9 cellular contexts compared by ENCODE assay signal in genomic region chr3:50300681-50301254, GRCh38. TPM values are rescaled to one million over a fixed set of nuclear protein-coding genes. Genes with fewer than 3 reads are reported as not detected.
DNase-seq lines count a peak whose midpoint lies in the region; ATAC-seq and TF ChIP-seq lines count a peak whose summit lies in the region.
"Had no signal": no experiment of that assay in that cellular context is flagged by ENCODE, and none has a peak within 500 bp of the region (broad histone marks: within the 10 kb centered on the region; RNA-seq: fewer than 3 reads in every experiment).

No MANE protein-coding gene starts in this region.

- H3K4me3 ChIP-seq in PC-9, result no peak overlapping the region; the same call in 1 of the 2 replicates
- no peak overlapping the region for H3K4me3 ChIP-seq in endodermal cell (ENCODE audit: low read length)
- peak overlapping the region; percentile 72 to 80 for H3K4me3 ChIP-seq in neutrophil (ENCODE audit: low read depth in 1 of 2, low read length in 1 of 2)

- H2AFZ ChIP-seq in PC-9, result no peak overlapping the region

- H3K4me1 ChIP-seq in PC-9 (replicated peaks; ENCODE audit: insufficient read depth), result peaks cover 20% of the 10 kb centered on the region
- peaks cover 3% of the 10 kb centered on the region for H3K4me1 ChIP-seq in endodermal cell (ENCODE audit: control insufficient read depth, insufficient read depth, low read length)
- H3K4me1 ChIP-seq in neutrophil (ENCODE audit: control insufficient read depth in 1 of 2, insufficient read depth in 1 of 2, low read depth in 1 of 2, low read length in 1 of 2), result peaks cover 37 to 40% of the 10 kb centered on the region in 2 experiments

- POLR2A ChIA-PET in CD4-positive, alpha-beta T cell (lab: Charles Lee), result no interaction called here
- POLR2A ChIA-PET in PC-9 (lab: Charles Lee; ENCODE audit: unreplicated experiment) (no interaction called here), HEK293T (lab: Yijun Ruan, JAX) (interaction anchor here (1.0 to 3.5 kb wide), 3 partner anchors 9 to 36 kb away, joined by 4 to 21 read pairs (median 5); partner anchors contain the start of gene TUSC2)

- no peak for ATAC-seq in CD4-positive, alpha-beta T cell (ENCODE audit: poor library complexity)
- ATAC-seq in GM21423 (IDR thresholded peaks at IDR 0.05; ENCODE audit: unreplicated experiment) (no peak), GM18858 (IDR thresholded peaks at IDR 0.05; ENCODE audit: unreplicated experiment) (no peak)

- DNase-seq in CD4-positive, alpha-beta T cell, result no peak
- DNase-seq in PC-9 (no peak), endodermal cell (no peak), HEK293T (ENCODE audit: extremely low spot score) (no peak), NCI-H446 (lab: John Stamatoyannopoulos, UW) (no peak)
- DNase-seq: NCI-H510A treated with DMSO at 0.1 percent for 48 hours had no signal

- H4K20me1 ChIP-seq in PC-9 (ENCODE audit: insufficient read depth), result no peaks in the 10 kb centered on the region

- no peaks in the 10 kb centered on the region for H3K27me3 ChIP-seq in CD4-positive, alpha-beta T cell (ENCODE audit: control insufficient read depth, insufficient read depth, low read length)
- H3K27me3 ChIP-seq in PC-9 (ENCODE audit: insufficient read depth, low read depth), result no peaks in the 10 kb centered on the region
- no peaks in the 10 kb centered on the region for H3K27me3 ChIP-seq in endodermal cell (ENCODE audit: control insufficient read depth, insufficient read depth, low read length, poor library complexity, severe bottlenecking)
- H3K27me3 ChIP-seq in neutrophil, result no peaks in the 10 kb centered on the region

- no TSS peak for BruUV-seq in PC-9 (replicated peaks; lab: Mats Ljungman, UMichigan)

- H3K4me3 Mint-ChIP-seq in CD4-positive, alpha-beta T cell, result peak overlapping the region; percentile 38
- H3K4me3 Mint-ChIP-seq in endodermal cell, result no peak overlapping the region

- H3K36me3 Mint-ChIP-seq in CD4-positive, alpha-beta T cell (ENCODE audit: low read depth), result peaks cover 7% of the 10 kb centered on the region
- peaks cover 2% of the 10 kb centered on the region for H3K36me3 Mint-ChIP-seq in endodermal cell (ENCODE audit: low read depth)

- no peaks in the 10 kb centered on the region for H3K9me3 ChIP-seq in CD4-positive, alpha-beta T cell (ENCODE audit: control insufficient read depth, low read length)
- H3K9me3 ChIP-seq in PC-9 (ENCODE audit: insufficient read depth, low read depth), result no peaks in the 10 kb centered on the region
- peaks cover 2% of the 10 kb centered on the region for H3K9me3 ChIP-seq in endodermal cell (ENCODE audit: control insufficient read depth, low read length)
- H3K9me3 ChIP-seq in neutrophil, result no peaks in the 10 kb centered on the region

- peaks cover 30% of the 10 kb centered on the region for H3K4me1 Mint-ChIP-seq in CD4-positive, alpha-beta T cell (ENCODE audit: low read depth)
- H3K4me1 Mint-ChIP-seq in endodermal cell, result peaks cover 17% of the 10 kb centered on the region

- H3K9me2 ChIP-seq in PC-9 (ENCODE audit: insufficient read depth), result no peaks in the 10 kb centered on the region

- peak overlapping the region; percentile 80 for H3K4me2 ChIP-seq in PC-9

- WGBS in endodermal cell (ENCODE audit: insufficient coverage in 1 of 2, insufficient read length in 1 of 2), 2 experiments, result 95 to 100% methylated on average over 3 to 6 of the region's 6 CpGs

- peak overlapping the region; percentile 99 for H3K27ac Mint-ChIP-seq in CD4-positive, alpha-beta T cell
- H3K27ac Mint-ChIP-seq in endodermal cell, result peak overlapping the region; percentile 89

- H3K79me2 ChIP-seq in PC-9 (ENCODE audit: low read depth), result 0 out of 2 replicates have a peak, but pooled peaks cover 10% of the 10 kb centered on the region

- peaks cover 9% of the 10 kb centered on the region; the same call in 1 of the 2 replicates for H3F3A ChIP-seq in PC-9 (ENCODE audit: insufficient read depth, low read depth)

- intact Hi-C loops in CD4-positive, alpha-beta T cell (cut with DNase I, micrococcal nuclease), result no loop called here
- intact Hi-C loops in PC-9 (cut with micrococcal nuclease; ENCODE audit: unreplicated experiment), result loop anchor here (1.0 kb wide), 1 partner anchor 35 kb away; no protein-coding TSS in a partner anchor

- H3K9ac ChIP-seq in endodermal cell (ENCODE audit: extremely low read depth, low read length, poor library complexity, severe bottlenecking), result no peak overlapping the region

- TF ChIP-seq CTCF in CD4-positive, alpha-beta T cell (IDR thresholded peaks at IDR 0.05), result no peak
- TF ChIP-seq CTCF in PC-9 (conservative IDR thresholded peaks at IDR 0.05), result no peak
- peak; percentile 23 for TF ChIP-seq CTCF in endodermal cell (conservative IDR thresholded peaks at IDR 0.05)
- no peak for TF ChIP-seq CTCF in neutrophil (IDR thresholded peaks at IDR 0.05)

- CTCF ChIA-PET in CD4-positive, alpha-beta T cell (lab: Charles Lee), result interaction anchor here (0.7 to 2.9 kb wide), 2 partner anchors 24 to 1916 kb away, joined by 3 to 18 read pairs; no protein-coding TSS in a partner anchor
- CTCF ChIA-PET in PC-9 (lab: Charles Lee) (no interaction called here), HEK293T (lab: Yijun Ruan, JAX) (no interaction called here)

- H3K36me3 ChIP-seq in PC-9 (ENCODE audit: low read depth) (no peaks in the 10 kb centered on the region), endodermal cell (ENCODE audit: control insufficient read depth, insufficient read depth, low read length) (no peaks in the 10 kb centered on the region), neutrophil (no peaks in the 10 kb centered on the region)

- no peaks in the 10 kb centered on the region for H3K9me3 Mint-ChIP-seq in CD4-positive, alpha-beta T cell
- peaks cover 11% of the 10 kb centered on the region for H3K9me3 Mint-ChIP-seq in endodermal cell

- no peaks in the 10 kb centered on the region for H3K27me3 Mint-ChIP-seq in CD4-positive, alpha-beta T cell
- H3K27me3 Mint-ChIP-seq in endodermal cell (ENCODE audit: insufficient read depth), result no peaks in the 10 kb centered on the region

- H3K27ac ChIP-seq in CD4-positive, alpha-beta T cell (ENCODE audit: low read depth, low read length), result no peak overlapping the region
- peak overlapping the region; percentile 76 for H3K27ac ChIP-seq in PC-9
- no peak overlapping the region for H3K27ac ChIP-seq in endodermal cell (ENCODE audit: low read depth, low read length)
- peak overlapping the region; percentile 97 for H3K27ac ChIP-seq in neutrophil

TF ChIP-seq in HEK293T, 16 proteins besides CTCF, POLR2A, EP300 and RAD21:
- TF ChIP-seq LEF1 (IDR thresholded peaks at IDR 0.05; ENCODE audit: borderline replicate concordance) (no peak), CTBP1 (IDR thresholded peaks at IDR 0.05; ENCODE audit: borderline replicate concordance) (no peak)

RNA-seq across cellular contexts. Expression of gene HYAL3, which starts 1.6 kb away (rescaled TPM):
- 1 to 10 TPM; 3.0 to 3.2 TPM for total RNA-seq in CD4-positive, alpha-beta T cell
- total RNA-seq in PC-9 (2021) (10.2 and 12.2 TPM in 2 replicates), endodermal cell (1 to 10 TPM; 2.6 to 3.3 TPM)
- polyA plus RNA-seq in endodermal cell (2013, experiment 1 of 2), result 4.1 TPM
- polyA plus RNA-seq in endodermal cell (2013, experiment 2 of 2), result 3.9 TPM

RNA-seq across cellular contexts. Expression of gene NAA80, which starts 1.6 kb away (rescaled TPM):
- 10 to 100 TPM; 47.0 to 48.8 TPM for total RNA-seq in CD4-positive, alpha-beta T cell
- total RNA-seq in PC-9 (2021), result 25.2 and 25.7 TPM in 2 replicates
- total RNA-seq in endodermal cell, result 10 to 100 TPM in 1 of 2 donors, 1 to 10 TPM in 1; 9.7 to 12.8 TPM
- polyA plus RNA-seq in endodermal cell (2013, experiment 1 of 2), result 19.7 TPM
- 17.0 TPM for polyA plus RNA-seq in endodermal cell (2013, experiment 2 of 2)

RNA-seq across cellular contexts. Expression of gene HYAL1, which starts 2.6 kb away (rescaled TPM):
- under 1 TPM in 1 of 2 experiments, not detected in 1; 0.38 TPM for total RNA-seq in CD4-positive, alpha-beta T cell
- total RNA-seq in PC-9 (2021), result 1.3 and 1.9 TPM in 2 replicates
- 1 to 10 TPM in 1 of 2 donors, under 1 TPM in 1; 0.92 to 1.8 TPM for total RNA-seq in endodermal cell
- 1.8 TPM for polyA plus RNA-seq in endodermal cell (2013, experiment 1 of 2)
- 1.3 TPM for polyA plus RNA-seq in endodermal cell (2013, experiment 2 of 2)

RNA-seq across cellular contexts. Expression of gene IFRD2, which starts 8.5 kb away (rescaled TPM):
- total RNA-seq in CD4-positive, alpha-beta T cell, result 10 to 100 TPM; 30.0 to 30.4 TPM
- total RNA-seq in PC-9 (2021) (93.1 and 118 TPM in 2 replicates), endodermal cell (10 to 100 TPM; 56.6 to 70.9 TPM)
- 42.4 TPM for polyA plus RNA-seq in endodermal cell (2013, experiment 1 of 2)
- polyA plus RNA-seq in endodermal cell (2013, experiment 2 of 2), result 35.6 TPM

RNA-seq across cellular contexts. Expression of gene HYAL2, which starts 21.8 kb away (rescaled TPM):
- 1 to 10 TPM; 1.1 to 1.2 TPM for total RNA-seq in CD4-positive, alpha-beta T cell
- 29.6 and 41.6 TPM in 2 replicates for total RNA-seq in PC-9 (2021)
- total RNA-seq in endodermal cell, result 10 to 100 TPM; 55.3 to 61.1 TPM
- 81.6 TPM for polyA plus RNA-seq in endodermal cell (2013, experiment 1 of 2)
- polyA plus RNA-seq in endodermal cell (2013, experiment 2 of 2), result 80.6 TPM

Comparison
In these comparisons a context has a peak if more than half of its experiments do, and no peak if none do; other contexts are left out.
1. H3K27ac ChIP-seq: peak in PC-9 (single experiment) and neutrophil (single experiment); none in CD4-positive, alpha-beta T cell (single experiment) and endodermal cell (single experiment).
2. H3K4me3 ChIP-seq: peak in neutrophil (2 of 2); none in PC-9 (single experiment) and endodermal cell (single experiment).